In the genomic region with DNA sequence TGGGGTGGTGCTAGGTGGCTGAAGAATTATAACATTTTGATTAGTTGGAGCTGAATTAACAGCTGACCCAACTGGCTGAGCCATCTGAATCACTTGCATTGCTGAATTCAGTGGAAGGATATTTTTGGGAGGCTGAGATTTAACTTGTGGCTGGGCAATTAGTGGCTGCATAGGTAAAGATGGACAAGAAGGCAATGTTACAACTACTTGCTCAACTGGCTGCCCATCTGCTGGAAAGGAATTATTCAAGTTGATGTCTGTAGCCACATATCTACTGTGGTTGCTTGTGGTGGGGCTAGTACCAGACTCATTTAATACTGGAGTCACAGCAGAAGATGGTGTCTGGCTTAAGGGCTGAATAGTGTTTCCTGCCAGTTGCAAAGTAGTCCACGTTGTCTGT, we compare ENCODE assay signal across 12 cellular contexts.
"Had no signal": no experiment of that assay in that cellular context is flagged by ENCODE, and none has a peak within 500 bp of the region (broad histone marks: within the 10 kb centered on the region; RNA-seq: fewer than 3 reads in every experiment).

No MANE protein-coding gene starts in this region.

- H3K4me3 ChIP-seq: thyroid gland, vagina had no signal

- H3K27me3 ChIP-seq: thyroid gland, vagina had no signal

- H3K9me3 Mint-ChIP-seq: activated CD4-positive, alpha-beta memory T cell treated with anti-CD3 and anti-CD28 coated beads, Interleukin-2, amount 10 ng/mL, durations not matched to agents 7 days and 5 days; natural killer cell treated with Interleukin-12 subunit alpha and Interleukin-12 subunit beta and Interleukin-15 and Interleukin-18, amount 100 ng/mL, for 72 hours had no signal

- H3K4me3 Mint-ChIP-seq: activated CD4-positive, alpha-beta memory T cell treated with anti-CD3 and anti-CD28 coated beads, Interleukin-2, amount 10 ng/mL, durations not matched to agents 7 days and 5 days; activated CD4-positive, alpha-beta T cell treated with anti-CD3 and anti-CD28 coated beads for 36 hours; activated T-cell treated with anti-CD3 and anti-CD28 coated beads, Interleukin-2, amount 50 U/mL, for 24 hours; natural killer cell treated with Interleukin-12 subunit alpha and Interleukin-12 subunit beta and Interleukin-15 and Interleukin-18, amount 100 ng/mL, for 72 hours had no signal

- H3K27me3 Mint-ChIP-seq: activated CD4-positive, alpha-beta memory T cell treated with anti-CD3 and anti-CD28 coated beads, Interleukin-2, amount 10 ng/mL, durations not matched to agents 7 days and 5 days; activated CD4-positive, alpha-beta T cell treated with anti-CD3 and anti-CD28 coated beads for 36 hours; activated T-cell treated with anti-CD3 and anti-CD28 coated beads, Interleukin-2, amount 50 U/mL, for 24 hours; natural killer cell treated with Interleukin-12 subunit alpha and Interleukin-12 subunit beta and Interleukin-15 and Interleukin-18, amount 100 ng/mL, for 72 hours had no signal

- H3K27ac Mint-ChIP-seq: activated CD4-positive, alpha-beta memory T cell treated with anti-CD3 and anti-CD28 coated beads, Interleukin-2, amount 10 ng/mL, durations not matched to agents 7 days and 5 days; activated CD4-positive, alpha-beta T cell treated with anti-CD3 and anti-CD28 coated beads for 36 hours; activated T-cell treated with anti-CD3 and anti-CD28 coated beads, Interleukin-2, amount 50 U/mL, for 24 hours; natural killer cell treated with Interleukin-12 subunit alpha and Interleukin-12 subunit beta and Interleukin-15 and Interleukin-18, amount 100 ng/mL, for 72 hours had no signal

- H3K27ac ChIP-seq: epithelial cell of prostate, thyroid gland, vagina had no signal

- DNase-seq: activated CD4-positive, alpha-beta memory T cell treated with anti-CD3 and anti-CD28 coated beads, Interleukin-2, amount 10 ng/mL, durations not matched to agents 7 days and 5 days; activated CD4-positive, alpha-beta T cell treated with anti-CD3 and anti-CD28 coated beads for 36 hours; activated effector memory CD4-positive, alpha-beta T cell treated with Interleukin-2 at 50 U/mL for 16 hours; activated naive CD4-positive, alpha-beta T cell treated with anti-CD3 and anti-CD28 coated beads, Interleukin-2, amount 50 U/mL, for 16 hours; activated T-cell treated with anti-CD3 and anti-CD28 coated beads, Interleukin-2, amount 50 U/mL, for 24 hours; mammary epithelial cell; posterior cingulate gyrus; stimulated activated CD4-positive, alpha-beta T cell treated with anti-CD3 and anti-CD28 coated beads, Interleukin-1b, Interleukin-23, amount 100 ng/mL, for 48 hours; thyroid gland had no signal

- H3K4me1 ChIP-seq: thyroid gland, vagina had no signal

- H3K9me3 ChIP-seq: thyroid gland, vagina had no signal

- ATAC-seq: activated CD4-positive, alpha-beta T cell treated with anti-CD3 and anti-CD28 coated beads for 36 hours; natural killer cell treated with Interleukin-12 subunit alpha and Interleukin-12 subunit beta and Interleukin-15 and Interleukin-18, amount 100 ng/mL, for 72 hours had no signal

- H3K4me1 Mint-ChIP-seq: activated CD4-positive, alpha-beta T cell treated with anti-CD3 and anti-CD28 coated beads for 36 hours had no signal
